8 cellular contexts compared by ENCODE assay signal in genomic region chr5:154191467-154192261, GRCh38. TPM values are rescaled to one million over a fixed set of nuclear protein-coding genes. Genes with fewer than 3 reads are reported as not detected.
A peak's percentile ranks its signal among the peaks of the same experiment; 100 is the strongest.
DNase-seq lines count a peak whose midpoint lies in the region; ATAC-seq, FAIRE-seq and TF ChIP-seq lines count a peak whose summit lies in the region.

No MANE protein-coding gene starts in this region.

- TF ChIP-seq POLR2A in esophagus squamous epithelium (IDR thresholded peaks at IDR 0.05): no peak

- no peaks in the 10 kb centered on the region for H3K9me3 ChIP-seq in esophagus squamous epithelium

- DNase-seq in GM19239 (ENCODE audit: insufficient read length, low spot score): no peak
- no peak for DNase-seq in T-helper 2 cell treated with Interferon-gamma antibody and Interleukin-4, amounts not matched to agents 5 μg/mL and 100 μg/mL, for 36 hours (ENCODE audit: low spot score)
- no peak for DNase-seq in esophagus squamous epithelium (lab: John Stamatoyannopoulos, UW)
- DNase-seq in retina: peak; percentile 47

- ATAC-seq in HG03378 (IDR thresholded peaks at IDR 0.05; ENCODE audit: unreplicated experiment) (no peak), HG03139 (IDR thresholded peaks at IDR 0.05; ENCODE audit: unreplicated experiment) (no peak), GM18519 (IDR thresholded peaks at IDR 0.05; ENCODE audit: low FRiP score, unreplicated experiment) (no peak), HG02798 (IDR thresholded peaks at IDR 0.05; ENCODE audit: poor library complexity, unreplicated experiment) (no peak)

- H3K4me1 ChIP-seq in esophagus squamous epithelium: peaks cover 17 to 52% (median 26%) of the 10 kb centered on the region in 3 donors

- H3K4me3 Mint-ChIP-seq in T-helper 2 cell treated with Interferon-gamma antibody and Interleukin-4, amounts not matched to agents 5 μg/mL and 100 μg/mL, for 36 hours: peak overlapping the region; percentile 96

- intact Hi-C loops in esophagus squamous epithelium (cut with DNase I): no loop called here

- no peaks in the 10 kb centered on the region for H3K9me3 Mint-ChIP-seq in T-helper 2 cell treated with Interferon-gamma antibody and Interleukin-4, amounts not matched to agents 5 μg/mL and 100 μg/mL, for 36 hours

- H3K27me3 Mint-ChIP-seq in T-helper 2 cell treated with Interferon-gamma antibody and Interleukin-4, amounts not matched to agents 5 μg/mL and 100 μg/mL, for 36 hours (ENCODE audit: low read depth): peaks cover 16% of the 10 kb centered on the region

- H3K36me3 ChIP-seq in esophagus squamous epithelium: no peaks in the 10 kb centered on the region

- H3K36me3 Mint-ChIP-seq in T-helper 2 cell treated with Interferon-gamma antibody and Interleukin-4, amounts not matched to agents 5 μg/mL and 100 μg/mL, for 36 hours (ENCODE audit: low read depth): peaks cover 33% of the 10 kb centered on the region

- peaks cover 42% of the 10 kb centered on the region for H3K4me1 Mint-ChIP-seq in T-helper 2 cell treated with Interferon-gamma antibody and Interleukin-4, amounts not matched to agents 5 μg/mL and 100 μg/mL, for 36 hours (ENCODE audit: low read depth)

- H3K4me3 ChIP-seq in esophagus squamous epithelium: peak overlapping the region; percentile 69 to 93 (median 88)

- peak overlapping the region; percentile 84 for H3K27ac Mint-ChIP-seq in T-helper 2 cell treated with Interferon-gamma antibody and Interleukin-4, amounts not matched to agents 5 μg/mL and 100 μg/mL, for 36 hours

- H3K27ac ChIP-seq in esophagus squamous epithelium: peak overlapping the region in 2 of 4 donors; percentile 26 to 29

- peak; percentile 66 for FAIRE-seq in GM19239 (lab: Jason Lieb, UNC)

- peaks cover 0 to 12% (median 0%) of the 10 kb centered on the region in 4 donors for H3K27me3 ChIP-seq in esophagus squamous epithelium

- TF ChIP-seq CTCF in esophagus squamous epithelium (IDR thresholded peaks at IDR 0.05): no peak

- WGBS in esophagus squamous epithelium, 2 donors: 25 to 30% methylated on average over 6 to 10 of the region's 10 CpGs

RNA-seq across cellular contexts. Expression of gene GALNT10, which starts 1.1 kb away (rescaled TPM):
- total RNA-seq in esophagus squamous epithelium: 10 to 100 TPM in 1 of 4 donors, 1 to 10 TPM in 3; 3.6 to 47.2 (median 9.0) TPM
